In genomic region chr12:111643428-111643826, GRCh38 we compare ENCODE assay signal across 1 cellular context.
TF ChIP-seq lines count a peak whose summit lies in the region.

No MANE protein-coding gene starts in this region.

TF ChIP-seq in GM23338, 12 proteins besides CTCF, POLR2A, EP300 and RAD21 (continued from another document):
- TF ChIP-seq ZNF462 (CRISPR knock-in tag; IDR thresholded peaks at IDR 0.05): no peak
- no peak for TF ChIP-seq ETS1 (IDR thresholded peaks at IDR 0.05)
- no peak for TF ChIP-seq NANOG (IDR thresholded peaks at IDR 0.05; ENCODE audit: borderline replicate concordance)
TF ChIP-seq in GM23338: peak in this region for 0.
